8 cellular contexts compared by ENCODE assay signal in the genomic region with DNA sequence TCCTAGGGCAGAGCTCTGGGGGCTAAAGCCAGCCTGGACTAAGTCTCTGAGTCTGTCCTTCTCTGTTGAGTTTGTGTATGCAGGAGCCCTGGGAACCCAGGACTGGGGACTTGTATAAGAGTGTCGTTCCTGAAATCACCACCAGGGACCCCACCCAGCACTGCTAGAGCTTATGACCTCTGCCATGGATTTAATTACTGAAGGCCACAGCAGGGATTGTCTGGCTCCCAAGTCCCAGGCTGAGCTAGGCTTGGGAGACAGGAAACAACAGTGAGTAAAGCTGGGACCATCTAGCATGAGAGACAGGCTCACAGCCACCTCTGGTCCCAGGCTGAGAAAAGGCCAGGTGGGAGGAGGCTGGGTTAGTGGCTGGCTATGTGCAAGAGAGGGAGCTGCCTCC. TPM values are rescaled to one million over a fixed set of nuclear protein-coding genes. Genes with fewer than 3 reads are reported as not detected.
DNase-seq lines count a peak whose midpoint lies in the region; ATAC-seq, FAIRE-seq and TF ChIP-seq lines count a peak whose summit lies in the region.

No MANE protein-coding gene starts in this region.

- H3K36me3 ChIP-seq in CD4-positive, alpha-beta memory T cell (ENCODE audit: insufficient read depth, low read length) = no peaks in the 10 kb centered on the region
- H3K36me3 ChIP-seq in pancreas = no peaks in the 10 kb centered on the region

- H3K27me3 ChIP-seq in CD4-positive, alpha-beta memory T cell (ENCODE audit: insufficient read depth, low read length) = no peaks in the 10 kb centered on the region
- H3K27me3 ChIP-seq in pancreas = no peaks in the 10 kb centered on the region

- TF ChIP-seq CTCF in pancreas (IDR thresholded peaks at IDR 0.05) = peak; percentile 35 to 58 (median 46)

- POLR2A ChIA-PET in CD4-positive, alpha-beta memory T cell (lab: Charles Lee; ENCODE audit: partially characterized antibody) = interaction anchor here (0.5 to 1.6 kb wide), 3 partner anchors 17 to 57 kb away, joined by 4 read pairs; no protein-coding TSS in a partner anchor

- DNase-seq in CD4-positive, alpha-beta memory T cell = peak; percentile 47 to 60 (median 54)
- DNase-seq in NCI-H82 (lab: John Stamatoyannopoulos, UW) (peak; percentile 87), glomerular endothelial cell (ENCODE audit: extremely low read depth, low read depth, low spot score) (peak; percentile 57), pancreas (peak in 3 of 6 donors; percentile 52 to 64 (median 63)), NCI-H1930 (lab: John Stamatoyannopoulos, UW) (no peak), GM19238 (ENCODE audit: insufficient read length, low spot score) (no peak)

- peak overlapping the region; percentile 6 to 90 (median 70) for H3K27ac Mint-ChIP-seq in CD4-positive, alpha-beta memory T cell
- H3K27ac Mint-ChIP-seq in activated T-helper 17 cell treated with anti-CD3 and anti-CD28 coated beads, Interleukin-2, amount 50 U/mL, for 72 hours = peak overlapping the region; percentile 63

- 0 to 5% methylated on average over 1 of the region's 1 CpG for WGBS in pancreas, 2 donors

- no peak for FAIRE-seq in pancreas (lab: Jason Lieb, UNC)

- intact Hi-C loops in CD4-positive, alpha-beta memory T cell (cut with micrococcal nuclease) = loop anchor here (1.0 to 2.0 kb wide), 2 partner anchors 23 to 57 kb away; no protein-coding TSS in a partner anchor
- intact Hi-C loops in pancreas (cut with DNase I) = no loop called here

- ATAC-seq in GM21825 (IDR thresholded peaks at IDR 0.05; ENCODE audit: unreplicated experiment) (peak; percentile 47), pancreas (peak; percentile 24 to 59 (median 39))
- ATAC-seq in activated T-helper 17 cell treated with anti-CD3 and anti-CD28 coated beads, Interleukin-2, amount 50 U/mL, for 72 hours (replicated peaks) = peak; percentile 47

- CTCF ChIA-PET in CD4-positive, alpha-beta memory T cell (lab: Charles Lee; ENCODE audit: partially characterized antibody) = interaction anchor here (1.0 to 5.6 kb wide), 16 partner anchors 9 to 65 kb away, joined by 3 to 31 read pairs (median 4); no protein-coding TSS in a partner anchor

- H3K27me3 Mint-ChIP-seq in CD4-positive, alpha-beta memory T cell = no peaks in the 10 kb centered on the region
- H3K27me3 Mint-ChIP-seq in activated T-helper 17 cell treated with anti-CD3 and anti-CD28 coated beads, Interleukin-2, amount 50 U/mL, for 72 hours = no peaks in the 10 kb centered on the region

- peaks cover 0 to 1% (median 0%) of the 10 kb centered on the region in 8 donors for H3K9me3 Mint-ChIP-seq in CD4-positive, alpha-beta memory T cell
- no peaks in the 10 kb centered on the region for H3K9me3 Mint-ChIP-seq in activated T-helper 17 cell treated with anti-CD3 and anti-CD28 coated beads, Interleukin-2, amount 50 U/mL, for 72 hours

- H3K4me3 Mint-ChIP-seq in CD4-positive, alpha-beta memory T cell = peak overlapping the region in 7 of 8 donors; percentile 0 to 72 (median 58)
- H3K4me3 Mint-ChIP-seq in activated T-helper 17 cell treated with anti-CD3 and anti-CD28 coated beads, Interleukin-2, amount 50 U/mL, for 72 hours = no peak overlapping the region

- H3K36me3 Mint-ChIP-seq in CD4-positive, alpha-beta memory T cell = no peaks in the 10 kb centered on the region
- H3K36me3 Mint-ChIP-seq in activated T-helper 17 cell treated with anti-CD3 and anti-CD28 coated beads, Interleukin-2, amount 50 U/mL, for 72 hours (ENCODE audit: low read depth) = no peaks in the 10 kb centered on the region

- peaks cover 26% of the 10 kb centered on the region for H3K4me1 ChIP-seq in CD4-positive, alpha-beta memory T cell (ENCODE audit: insufficient read depth, low read length)
- H3K4me1 ChIP-seq in pancreas = peaks cover 9 to 37% (median 13%) of the 10 kb centered on the region in 3 donors

- no peak overlapping the region for H3K27ac ChIP-seq in CD4-positive, alpha-beta memory T cell (ENCODE audit: low read depth, low read length)
- peak overlapping the region; percentile 43 to 77 (median 66) for H3K27ac ChIP-seq in pancreas

- peaks cover 12 to 35% (median 22%) of the 10 kb centered on the region in 4 donors for H3K4me1 Mint-ChIP-seq in CD4-positive, alpha-beta memory T cell
- peaks cover 20% of the 10 kb centered on the region for H3K4me1 Mint-ChIP-seq in activated T-helper 17 cell treated with anti-CD3 and anti-CD28 coated beads, Interleukin-2, amount 50 U/mL, for 72 hours

- no peaks in the 10 kb centered on the region for H3K9me3 ChIP-seq in CD4-positive, alpha-beta memory T cell (ENCODE audit: control insufficient read depth in 1 of 2, low read length in 2 of 2)
- no peaks in the 10 kb centered on the region for H3K9me3 ChIP-seq in pancreas

- no peak overlapping the region for H3K4me3 ChIP-seq in CD4-positive, alpha-beta memory T cell (ENCODE audit: low read length in 2 of 2)
- H3K4me3 ChIP-seq in pancreas = no peak overlapping the region

RNA-seq across cellular contexts. Expression of a gene that starts 1.4 kb away (rescaled TPM):
- 1 to 10 TPM; 2.4 to 2.8 TPM for total RNA-seq in CD4-positive, alpha-beta memory T cell
- 10 to 100 TPM; 15.9 to 18.1 TPM for polyA plus RNA-seq in CD4-positive, alpha-beta memory T cell
- total RNA-seq in activated T-helper 17 cell treated with anti-CD3 and anti-CD28 coated beads, Interleukin-2, amount 50 U/mL, for 72 hours = 10 to 100 TPM in 1 of 2 donors, 1 to 10 TPM in 1; 4.9 to 12.7 TPM
- total RNA-seq in glomerular endothelial cell (189 and 426 TPM in 2 replicates), pancreas (10 to 100 TPM; 10.9 to 49.2 (median 13.5) TPM)
- polyA plus RNA-seq in pancreas = 10 to 100 TPM; 20.2 to 28.6 TPM

RNA-seq across cellular contexts. Expression of a gene that starts 33.1 kb away (rescaled TPM):
- under 1 TPM in 1 of 2 experiments, not detected in 1; 0.19 TPM for total RNA-seq in CD4-positive, alpha-beta memory T cell
- under 1 TPM in 1 of 2 donors, not detected in 1; 0.17 TPM for polyA plus RNA-seq in CD4-positive, alpha-beta memory T cell
- total RNA-seq in activated T-helper 17 cell treated with anti-CD3 and anti-CD28 coated beads, Interleukin-2, amount 50 U/mL, for 72 hours = not detected
- total RNA-seq in glomerular endothelial cell (0.58 TPM in 1 of 2 replicates, not detected in the other), pancreas (under 1 TPM in 4 of 6 donors, not detected in 2; 0.12 to 0.28 (median 0.18) TPM)
- under 1 TPM; 0.14 to 0.15 TPM for polyA plus RNA-seq in pancreas

Comparison
In these comparisons a context has a peak if more than half of its experiments do, and no peak if none do; other contexts are left out.
1. DNase-seq: peak in CD4-positive, alpha-beta memory T cell (5 of 5), NCI-H82 (single experiment) and glomerular endothelial cell (single experiment); none in NCI-H1930 (0 of 2) and GM19238 (single experiment).
2. Peak in every context shown above with its lines, with median percentiles within 50 percentile points of each other: ATAC-seq.